ENCODE assay signal across 20 cellular contexts in the genomic region with DNA sequence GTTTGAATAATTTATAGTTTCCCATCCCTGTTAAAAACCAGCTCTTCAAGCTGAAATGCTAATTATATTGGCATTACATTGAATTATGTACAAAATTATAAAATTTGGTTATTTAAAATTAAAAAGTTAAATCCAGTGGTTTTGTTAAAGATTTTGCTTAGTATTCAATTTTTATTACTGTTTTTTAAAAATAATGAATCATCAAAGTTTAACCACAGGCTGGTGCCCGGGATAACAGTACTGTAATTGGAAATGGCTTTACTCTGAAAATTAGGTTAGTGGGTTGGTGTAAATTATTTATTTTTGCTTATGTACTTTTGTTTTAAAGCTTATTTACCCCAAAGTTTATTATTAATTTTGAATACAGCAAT. TPM values are rescaled to one million over a fixed set of nuclear protein-coding genes. Genes with fewer than 3 reads are reported as not detected.
DNase-seq lines count a peak whose midpoint lies in the region; ATAC-seq and TF ChIP-seq lines count a peak whose summit lies in the region.
"Had no signal": no experiment of that assay in that cellular context is flagged by ENCODE, and none has a peak within 500 bp of the region (broad histone marks: within the 10 kb centered on the region; RNA-seq: fewer than 3 reads in every experiment).

No MANE protein-coding gene starts in this region.

- H4K20me1 ChIP-seq in GM23248 (ENCODE audit: insufficient read depth): no peaks in the 10 kb centered on the region

- H3K27ac ChIP-seq in GM23248 (peak overlapping the region; percentile 68), SJSA1 (peak overlapping the region; percentile 42; the same call in 1 of the 2 replicates), gastroesophageal sphincter (peak overlapping the region; percentile 54 to 85 (median 78)), stomach (peak overlapping the region in 3 of 5 donors; percentile 59 to 78 (median 70)), aorta (ENCODE audit: low read depth in 1 of 2, low read length in 2 of 2) (no peak overlapping the region)
- no peak overlapping the region for H3K27ac ChIP-seq in effector memory CD4-positive, alpha-beta T cell (ENCODE audit: insufficient read depth, low read length, poor library complexity, severe bottlenecking)
- H3K27ac ChIP-seq: KMS-11, neural progenitor cell had no signal

- no peak overlapping the region for H2AFZ ChIP-seq in GM23248
- H2AFZ ChIP-seq: GM23338, neural progenitor cell had no signal

- H3F3A ChIP-seq in GM23248 (ENCODE audit: insufficient read depth): peaks cover 36% of the 10 kb centered on the region

- H3K36me3 ChIP-seq in GM23248 (ENCODE audit: low read depth) (no peaks in the 10 kb centered on the region), SJSA1 (no peaks in the 10 kb centered on the region), gastroesophageal sphincter (peaks cover 0 to 14% of the 10 kb centered on the region in 2 donors), stomach (peaks cover 6 to 18% (median 12%) of the 10 kb centered on the region in 4 donors), aorta (ENCODE audit: control insufficient read depth in 1 of 2, insufficient read depth in 2 of 2, low read length in 1 of 2) (peaks cover 0 to 3% of the 10 kb centered on the region in 2 donors)
- H3K36me3 ChIP-seq in effector memory CD4-positive, alpha-beta T cell (ENCODE audit: control insufficient read depth, insufficient read depth, low read length): peaks cover 19% of the 10 kb centered on the region
- H3K36me3 ChIP-seq: thoracic aorta had no signal

- no peak for ATAC-seq in gastroesophageal sphincter
- ATAC-seq in aorta (ENCODE audit: low FRiP score): no peak
- ATAC-seq in HG02852 (IDR thresholded peaks at IDR 0.05; ENCODE audit: unreplicated experiment): no peak
- ATAC-seq: activated CD4-positive, CD25-positive, alpha-beta regulatory T cell treated with anti-CD3 and anti-CD28 coated beads, Interleukin-2, amount 50 U/mL, for 24 hours; activated CD8-positive, alpha-beta T cell treated with anti-CD3 and anti-CD28 coated beads, Interleukin-2, amount 10 ng/mL, durations not matched to agents 7 days and 5 days; CD8-positive, alpha-beta T cell; GM23338 had no signal

- in situ Hi-C loops in GM23248 (cut with MboI): no loop called here

- peak overlapping the region; percentile 42 for H3K4me2 ChIP-seq in GM23248 (ENCODE audit: unreplicated experiment)
- H3K4me2 ChIP-seq: KMS-11, neural progenitor cell had no signal

- no peaks in the 10 kb centered on the region for H3K9me3 ChIP-seq in GM23248 (ENCODE audit: low read depth)
- H3K9me3 ChIP-seq in SJSA1 (replicated peaks): no peaks in the 10 kb centered on the region
- no peaks in the 10 kb centered on the region for H3K9me3 ChIP-seq in gastroesophageal sphincter
- H3K9me3 ChIP-seq in stomach: no peaks in the 10 kb centered on the region
- no peaks in the 10 kb centered on the region for H3K9me3 ChIP-seq in effector memory CD4-positive, alpha-beta T cell (ENCODE audit: control insufficient read depth, low read length)
- no peaks in the 10 kb centered on the region for H3K9me3 ChIP-seq in aorta (ENCODE audit: control insufficient read depth, low read length)
- H3K9me3 ChIP-seq: thoracic aorta had no signal

- peak overlapping the region; percentile 40 for H3K9ac ChIP-seq in GM23248
- H3K9ac ChIP-seq: KMS-11, neural progenitor cell had no signal

- no peaks in the 10 kb centered on the region for H3K27me3 ChIP-seq in GM23248 (replicated peaks; ENCODE audit: insufficient read depth)
- H3K27me3 ChIP-seq in SJSA1 (replicated peaks): no peaks in the 10 kb centered on the region
- no peaks in the 10 kb centered on the region for H3K27me3 ChIP-seq in gastroesophageal sphincter
- H3K27me3 ChIP-seq in stomach: no peaks in the 10 kb centered on the region
- H3K27me3 ChIP-seq in effector memory CD4-positive, alpha-beta T cell (replicated peaks; ENCODE audit: control insufficient read depth, insufficient read depth, low read length, poor library complexity, severe bottlenecking): no peaks in the 10 kb centered on the region
- no peaks in the 10 kb centered on the region for H3K27me3 ChIP-seq in aorta (ENCODE audit: control insufficient read depth in 1 of 2, insufficient read depth in 2 of 2, low read length in 1 of 2)
- H3K27me3 ChIP-seq: neural progenitor cell had no signal

- no peaks in the 10 kb centered on the region for H3K79me2 ChIP-seq in GM23248 (ENCODE audit: insufficient read depth)

- TF ChIP-seq CTCF in gastroesophageal sphincter (IDR thresholded peaks at IDR 0.05): no peak
- no peak for TF ChIP-seq CTCF in stomach (IDR thresholded peaks at IDR 0.05)

- peak; percentile 49 for DNase-seq in GM23248
- DNase-seq in SJSA1 (ENCODE audit: low read depth in 1 of 2, low spot score in 2 of 2): no peak
- DNase-seq in stomach: no peak
- no peak for DNase-seq in effector memory CD4-positive, alpha-beta T cell
- no peak for DNase-seq in aorta
- DNase-seq in DMS79 (lab: John Stamatoyannopoulos, UW): no peak
- DNase-seq: activated CD8-positive, alpha-beta T cell treated with anti-CD3 and anti-CD28 coated beads, Interleukin-2, amount 10 ng/mL, durations not matched to agents 7 days and 5 days; activated naive CD4-positive, alpha-beta T cell treated with anti-CD3 and anti-CD28 coated beads for 36 hours; activated T-cell treated with anti-CD3 and anti-CD28 coated beads, Interleukin-2, amount 50 U/mL, for 24 hours; CD8-positive, alpha-beta T cell; endodermal cell; left colon; NCI-H187 treated with DMSO at 0.1 percent for 48 hours had no signal

- H3K4me1 ChIP-seq in GM23248 (ENCODE audit: insufficient read depth) (peaks cover 32% of the 10 kb centered on the region), SJSA1 (replicated peaks) (peaks cover 40% of the 10 kb centered on the region), gastroesophageal sphincter (peaks cover 6 to 57% (median 20%) of the 10 kb centered on the region in 3 donors), stomach (peaks cover 19 to 72% (median 45%) of the 10 kb centered on the region in 4 donors), aorta (ENCODE audit: control insufficient read depth in 1 of 2, insufficient read depth in 2 of 2, low read length in 2 of 2) (no peaks in the 10 kb centered on the region)
- no peaks in the 10 kb centered on the region for H3K4me1 ChIP-seq in effector memory CD4-positive, alpha-beta T cell (ENCODE audit: control insufficient read depth, insufficient read depth, low read length, poor library complexity, severe bottlenecking)

- WGBS in GM23248 (ENCODE audit: low coverage in 1 of 2, low lambda C conversion rate in 2 of 2, missing lambda C conversion rate in 2 of 2), 2 experiments: 27 to 30% methylated on average over 1 of the region's 1 CpG
- 72 to 82% methylated on average over 1 of the region's 1 CpG for WGBS in gastroesophageal sphincter (ENCODE audit: low coverage in 1 of 2), 2 donors
- WGBS in stomach, 5 donors: 73 to 90% (median 86%) methylated on average over 1 of the region's 1 CpG
- 44 to 55% methylated on average over 1 of the region's 1 CpG for WGBS in aorta, 2 donors

- H3K4me3 ChIP-seq in GM23248 (no peak overlapping the region), SJSA1 (no peak overlapping the region), gastroesophageal sphincter (no peak overlapping the region), stomach (no peak overlapping the region), aorta (ENCODE audit: low read length in 2 of 2) (no peak overlapping the region)
- H3K4me3 ChIP-seq in effector memory CD4-positive, alpha-beta T cell (ENCODE audit: insufficient read depth, low read depth, low read length, poor library complexity, severe bottlenecking): no peak overlapping the region
- H3K4me3 ChIP-seq: GM23338, neural progenitor cell, thoracic aorta had no signal

- intact Hi-C loops in stomach (cut with DNase I; ENCODE audit: low total_unique reads): no loop called here
- intact Hi-C loops in aorta (cut with DNase I): loop anchor here (5.0 kb wide), 2 partner anchors 44 to 49 kb away; a partner anchor contains a TSS

- TF ChIP-seq EP300 in gastroesophageal sphincter (IDR thresholded peaks at IDR 0.05): no peak
- TF ChIP-seq EP300 in stomach (IDR thresholded peaks at IDR 0.05): no peak

- no peaks in the 10 kb centered on the region for H3K9me2 ChIP-seq in GM23248 (ENCODE audit: insufficient read depth)

- TF ChIP-seq POLR2A in gastroesophageal sphincter (IDR thresholded peaks at IDR 0.05) (no peak), stomach (IDR thresholded peaks at IDR 0.05) (no peak)

RNA-seq across cellular contexts. Expression of a gene that starts 45.3 kb away (rescaled TPM):
- total RNA-seq in GM23248 (2014; rRNA removed; shearing (Covaris generic)): 28.1 and 35.2 TPM in 2 replicates
- polyA plus RNA-seq in GM23248 (2016; fragmentation: Nextera tagmentation; extraction: Ambion mirVana): 11.8 and 13.1 TPM in 2 replicates
- 36.1 and 44.3 TPM in 2 replicates for total RNA-seq in SJSA1 (2014; rRNA removed; shearing (Covaris generic))
- 10 to 100 TPM; 42.5 to 65.3 (median 51.3) TPM for total RNA-seq in gastroesophageal sphincter
- total RNA-seq in stomach: 10 to 100 TPM; 11.7 to 79.1 (median 29.6) TPM
- 10 to 100 TPM in 2 of 3 donors, 1 to 10 TPM in 1; 5.0 to 29.8 (median 12.9) TPM for polyA plus RNA-seq in stomach
- 10 to 100 TPM; 19.5 to 41.3 TPM for total RNA-seq in aorta
- 10 to 100 TPM in 1 of 2 donors, 1 to 10 TPM in 1; 9.3 to 28.9 TPM for polyA plus RNA-seq in aorta

Comparison
In these comparisons a context has a peak if more than half of its experiments do, and no peak if none do; other contexts are left out.
1. H3K27ac ChIP-seq: peak in GM23248 (single experiment), SJSA1 (single experiment), gastroesophageal sphincter (4 of 4) and stomach (3 of 5); none in effector memory CD4-positive, alpha-beta T cell (single experiment) and aorta (0 of 2).